Comparison of ENCODE assay signal across 20 cellular contexts in genomic region chr13:64925284-64925683, GRCh38.
A peak's percentile ranks its signal among the peaks of the same experiment; 100 is the strongest.
DNase-seq lines count a peak whose midpoint lies in the region; ATAC-seq, FAIRE-seq and TF ChIP-seq lines count a peak whose summit lies in the region.
"Had no signal": no experiment of that assay in that cellular context is flagged by ENCODE, and none has a peak within 500 bp of the region (broad histone marks: within the 10 kb centered on the region; RNA-seq: fewer than 3 reads in every experiment).

No MANE protein-coding gene starts in this region.

- POLR2A ChIA-PET in naive thymus-derived CD4-positive, alpha-beta T cell (lab: Charles Lee): no interaction called here

- H3K9me3 Mint-ChIP-seq in endothelial cell (ENCODE audit: unreplicated experiment) (no peaks in the 10 kb centered on the region), neural crest cell (no peaks in the 10 kb centered on the region)
- peaks cover 0 to 19% (median 4%) of the 10 kb centered on the region in 11 donors for H3K9me3 Mint-ChIP-seq in naive thymus-derived CD4-positive, alpha-beta T cell
- H3K9me3 Mint-ChIP-seq: activated B cell treated with CpG ODN at 0.5 μM for 24 hours; stimulated activated naive CD8-positive, alpha-beta T cell treated with anti-CD3 and anti-CD28 coated beads, Interleukin-15, Interleukin-2, amounts not matched to agents 100 ng/mL and 50 ng/mL, for 24 hours had no signal

- H3K27me3 Mint-ChIP-seq in endothelial cell (ENCODE audit: unreplicated experiment): no peaks in the 10 kb centered on the region
- no peaks in the 10 kb centered on the region for H3K27me3 Mint-ChIP-seq in neural crest cell (ENCODE audit: low read depth)
- H3K27me3 Mint-ChIP-seq in naive thymus-derived CD4-positive, alpha-beta T cell: no peaks in the 10 kb centered on the region
- H3K27me3 Mint-ChIP-seq: activated B cell treated with CpG ODN at 0.5 μM for 24 hours; stimulated activated naive CD8-positive, alpha-beta T cell treated with anti-CD3 and anti-CD28 coated beads, Interleukin-15, Interleukin-2, amounts not matched to agents 100 ng/mL and 50 ng/mL, for 24 hours had no signal

- CTCF ChIA-PET in naive thymus-derived CD4-positive, alpha-beta T cell (lab: Charles Lee): no interaction called here

- TF ChIP-seq POLR2A in GM12891 (IDR thresholded peaks at IDR 0.05; ENCODE audit: low read depth, low read length): no peak

- peaks cover 5% of the 10 kb centered on the region for H3K4me1 ChIP-seq in RWPE2 (ENCODE audit: insufficient read depth, poor library complexity, severe bottlenecking)
- H3K4me1 ChIP-seq in naive thymus-derived CD4-positive, alpha-beta T cell (ENCODE audit: control insufficient read depth in 2 of 2, insufficient read depth in 2 of 2, low read length in 2 of 2): no peaks in the 10 kb centered on the region
- H3K4me1 ChIP-seq: gastroesophageal sphincter, Peyer's patch, uterus had no signal

- H3K36me3 Mint-ChIP-seq in endothelial cell (ENCODE audit: low read depth, unreplicated experiment) (no peaks in the 10 kb centered on the region), neural crest cell (ENCODE audit: low read depth) (no peaks in the 10 kb centered on the region)
- no peaks in the 10 kb centered on the region for H3K36me3 Mint-ChIP-seq in naive thymus-derived CD4-positive, alpha-beta T cell

- H3K27ac Mint-ChIP-seq in endothelial cell (ENCODE audit: unreplicated experiment) (no peak overlapping the region), neural crest cell (ENCODE audit: unreplicated experiment) (no peak overlapping the region)
- H3K27ac Mint-ChIP-seq in naive thymus-derived CD4-positive, alpha-beta T cell: no peak overlapping the region
- H3K27ac Mint-ChIP-seq: activated B cell treated with CpG ODN at 0.5 μM for 24 hours; stimulated activated naive CD8-positive, alpha-beta T cell treated with anti-CD3 and anti-CD28 coated beads, Interleukin-15, Interleukin-2, amounts not matched to agents 100 ng/mL and 50 ng/mL, for 24 hours had no signal

- ATAC-seq in RWPE2 (ENCODE audit: low read depth) (peak; percentile 25; the same call in 1 of the 3 replicates), HG03280 (IDR thresholded peaks at IDR 0.05; ENCODE audit: unreplicated experiment) (no peak)
- no peak for ATAC-seq in naive thymus-derived CD4-positive, alpha-beta T cell
- ATAC-seq: gastroesophageal sphincter had no signal

- H3K27me3 ChIP-seq in RWPE2 (ENCODE audit: insufficient read depth, poor library complexity, severe bottlenecking): no peaks in the 10 kb centered on the region
- no peaks in the 10 kb centered on the region for H3K27me3 ChIP-seq in naive thymus-derived CD4-positive, alpha-beta T cell (ENCODE audit: control insufficient read depth in 2 of 2, insufficient read depth in 2 of 2, low read length in 2 of 2)
- H3K27me3 ChIP-seq: BLaER1, gastroesophageal sphincter, Peyer's patch, uterus had no signal

- no peaks in the 10 kb centered on the region for H3K9me3 ChIP-seq in RWPE2 (ENCODE audit: severe bottlenecking)
- H3K9me3 ChIP-seq in naive thymus-derived CD4-positive, alpha-beta T cell (ENCODE audit: control insufficient read depth in 2 of 3, low read length in 3 of 3): peaks cover 0 to 6% (median 0%) of the 10 kb centered on the region in 3 experiments
- H3K9me3 ChIP-seq: gastroesophageal sphincter, Peyer's patch, uterus had no signal

- H3K4me3 Mint-ChIP-seq in endothelial cell (ENCODE audit: unreplicated experiment) (no peak overlapping the region), neural crest cell (no peak overlapping the region)
- no peak overlapping the region for H3K4me3 Mint-ChIP-seq in naive thymus-derived CD4-positive, alpha-beta T cell
- H3K4me3 Mint-ChIP-seq: activated B cell treated with CpG ODN at 0.5 μM for 24 hours; stimulated activated naive CD8-positive, alpha-beta T cell treated with anti-CD3 and anti-CD28 coated beads, Interleukin-15, Interleukin-2, amounts not matched to agents 100 ng/mL and 50 ng/mL, for 24 hours had no signal

- no peak for FAIRE-seq in GM12891 (lab: Jason Lieb, UNC)

- no peak overlapping the region for H3K27ac ChIP-seq in RWPE2 (ENCODE audit: poor library complexity, severe bottlenecking)
- no peak overlapping the region for H3K27ac ChIP-seq in naive thymus-derived CD4-positive, alpha-beta T cell (ENCODE audit: low read depth, low read length)
- H3K27ac ChIP-seq: BLaER1, gastroesophageal sphincter, HL-60, KMS-11, Peyer's patch, uterus had no signal

- TF ChIP-seq CTCF in RWPE2 (IDR thresholded peaks at IDR 0.05; ENCODE audit: poor library complexity, severe bottlenecking) (no peak), endothelial cell (IDR thresholded peaks at IDR 0.05; ENCODE audit: unreplicated experiment) (no peak), neural crest cell (conservative IDR thresholded peaks at IDR 0.05) (no peak)

- no peaks in the 10 kb centered on the region for H3K36me3 ChIP-seq in RWPE2 (ENCODE audit: low read depth)
- no peaks in the 10 kb centered on the region for H3K36me3 ChIP-seq in naive thymus-derived CD4-positive, alpha-beta T cell (ENCODE audit: control insufficient read depth in 2 of 3, insufficient read depth in 3 of 3, low read length in 3 of 3)
- H3K36me3 ChIP-seq: BLaER1, gastroesophageal sphincter, Peyer's patch, uterus had no signal

- intact Hi-C loops in naive thymus-derived CD4-positive, alpha-beta T cell (cut with micrococcal nuclease): no loop called here

- DNase-seq in ELR (ENCODE audit: low read depth) (peak; percentile 13), RWPE2 (ENCODE audit: low spot score) (peak; percentile 38), endothelial cell (ENCODE audit: low spot score) (peak; percentile 55), neural crest cell (ENCODE audit: low read depth, low spot score) (peak; percentile 7), GM12891 (ENCODE audit: insufficient read length, low spot score) (no peak)
- DNase-seq in stimulated activated CD4-positive, alpha-beta T cell treated with anti-CD3 and anti-CD28 coated beads, Interleukin-2, amount 100 ng/mL, for 24 hours: no peak
- no peak for DNase-seq in naive thymus-derived CD4-positive, alpha-beta T cell
- DNase-seq: activated B cell treated with CpG ODN at 0.5 μM for 24 hours; activated effector memory CD4-positive, alpha-beta T cell treated with anti-CD3 and anti-CD28 coated beads, Interleukin-2, amount 50 U/mL, for 16 hours; midbrain; NCI-H187 treated with DMSO at 0.1 percent for 48 hours; NCI-H510A; Peyer's patch; uterus had no signal

- H3K4me1 Mint-ChIP-seq in endothelial cell (ENCODE audit: unreplicated experiment) (no peaks in the 10 kb centered on the region), neural crest cell (no peaks in the 10 kb centered on the region)
- H3K4me1 Mint-ChIP-seq in naive thymus-derived CD4-positive, alpha-beta T cell: no peaks in the 10 kb centered on the region
- H3K4me1 Mint-ChIP-seq: activated B cell treated with CpG ODN at 0.5 μM for 24 hours had no signal

- no peak overlapping the region for H3K4me3 ChIP-seq in RWPE2 (ENCODE audit: severe bottlenecking)
- H3K4me3 ChIP-seq in naive thymus-derived CD4-positive, alpha-beta T cell (ENCODE audit: low read length): no peak overlapping the region
- H3K4me3 ChIP-seq: BLaER1, gastroesophageal sphincter, Peyer's patch, uterus had no signal

TF ChIP-seq in GM12891, 5 proteins besides CTCF, POLR2A, EP300 and RAD21:
- TF ChIP-seq POU2F2 (IDR thresholded peaks at IDR 0.05; ENCODE audit: low read depth, low read length) (no peak), TAF1 (IDR thresholded peaks at IDR 0.05; ENCODE audit: low read depth, low read length) (no peak), POLR2AphosphoS5 (IDR thresholded peaks at IDR 0.05; ENCODE audit: low read depth, low read length) (no peak), PAX5 (IDR thresholded peaks at IDR 0.05; ENCODE audit: insufficient read depth, low read length, severe bottlenecking) (no peak), SPI1 (IDR thresholded peaks at IDR 0.05; ENCODE audit: low read depth, low read length) (no peak)

Comparison
In these comparisons a context has a peak if more than half of its experiments do, and no peak if none do; other contexts are left out.
1. DNase-seq: peak in ELR (single experiment), RWPE2 (single experiment), endothelial cell (single experiment) and neural crest cell (single experiment); none in GM12891 (single experiment), stimulated activated CD4-positive, alpha-beta T cell treated with anti-CD3 and anti-CD28 coated beads, Interleukin-2, amount 100 ng/mL, for 24 hours (0 of 2) and naive thymus-derived CD4-positive, alpha-beta T cell (0 of 9).